ENCODE assay signal across 8 cellular contexts in genomic region chr1:228735871-228736586, GRCh38. TPM values are rescaled to one million over a fixed set of nuclear protein-coding genes. Genes with fewer than 3 reads are reported as not detected.
A peak's percentile ranks its signal among the peaks of the same experiment; 100 is the strongest.
DNase-seq lines count a peak whose midpoint lies in the region; ATAC-seq and TF ChIP-seq lines count a peak whose summit lies in the region.

No MANE protein-coding gene starts in this region.

- peaks cover 8% of the 10 kb centered on the region for H3K4me1 Mint-ChIP-seq in Calu3 (ENCODE audit: low read depth, unreplicated experiment)
- peaks cover 26 to 38% of the 10 kb centered on the region in 2 donors for H3K4me1 Mint-ChIP-seq in effector memory CD8-positive, alpha-beta T cell (ENCODE audit: low read depth in 2 of 2)

- peak; percentile 58 for TF ChIP-seq POLR2A in transverse colon (IDR thresholded peaks at IDR 0.05)

- ATAC-seq in effector memory CD8-positive, alpha-beta T cell (replicated peaks) = peak; percentile 35
- ATAC-seq in mucosa of descending colon = peak; percentile 60
- no peak for ATAC-seq in GM18868 (IDR thresholded peaks at IDR 0.05; ENCODE audit: unreplicated experiment)
- ATAC-seq in GM21786 (IDR thresholded peaks at IDR 0.05; ENCODE audit: unreplicated experiment) = no peak

- H3K9me3 ChIP-seq in mucosa of descending colon (no peaks in the 10 kb centered on the region), transverse colon (no peaks in the 10 kb centered on the region)

- H3K4me3 Mint-ChIP-seq in Calu3 (ENCODE audit: low read depth, unreplicated experiment) = peak overlapping the region; percentile 75
- H3K4me3 Mint-ChIP-seq in effector memory CD8-positive, alpha-beta T cell = peak overlapping the region; percentile 85 to 87

- intact Hi-C loops in Calu3 (cut with micrococcal nuclease; ENCODE audit: unreplicated experiment) (loop anchor here (2.0 to 5.0 kb wide), 5 partner anchors 71 to 519 kb away; no protein-coding TSS in a partner anchor), mucosa of descending colon (cut with DNase I, micrococcal nuclease) (loop anchor here (2.0 to 10.0 kb wide), 3 partner anchors 249 to 491 kb away; no protein-coding TSS in a partner anchor), transverse colon (cut with DNase I; ENCODE audit: low total_unique reads) (loop anchor here (1.0 kb wide), 2 partner anchors 334 to 381 kb away; no protein-coding TSS in a partner anchor)

- in situ Hi-C loops in transverse colon (cut with MboI; ENCODE audit: low pct_ligation_motif_present in 1 of 4, low pct_unique_long_range_greater_than_20kb in 1 of 4, low sequenced_read_pairs in 3 of 4) = loop anchor here in 1 of 4 donors (10.0 kb wide), 1 partner anchor 489 kb away; no protein-coding TSS in a partner anchor

- H3K27me3 ChIP-seq in HL-60 (ENCODE audit: insufficient read depth, poor library complexity, severe bottlenecking) = no peaks in the 10 kb centered on the region
- H3K27me3 ChIP-seq in transverse colon = no peaks in the 10 kb centered on the region

- WGBS in transverse colon (ENCODE audit: low coverage in 1 of 2), 2 donors = 5% methylated on average over 36 of the region's 60 CpGs; no CpG with 5 or more reads in 1 of the 2 donors

- TF ChIP-seq EP300 in transverse colon (IDR thresholded peaks at IDR 0.05; ENCODE audit: low read depth) = no peak

- H3K4me3 ChIP-seq in HL-60 (replicated peaks; ENCODE audit: insufficient read depth, low read length) (peak overlapping the region; percentile 83), mucosa of descending colon (peak overlapping the region; percentile 62), transverse colon (peak overlapping the region; percentile 92 to 98 (median 95))

- peak; percentile 43 for DNase-seq in Calu3
- peak in 1 of 2 experiments; percentile 25 for DNase-seq in HL-60 (ENCODE audit: low read depth in 1 of 2, low spot score in 1 of 2)
- DNase-seq in activated CD4-positive, alpha-beta T cell treated with anti-CD3 and anti-CD28 coated beads for 48 hours = peak; percentile 22
- DNase-seq in effector memory CD8-positive, alpha-beta T cell = peak; percentile 11 to 16 (median 12)
- peak; percentile 66 to 75 (median 70) for DNase-seq in mucosa of descending colon
- DNase-seq in transverse colon = peak; percentile 69

- H3K4me1 ChIP-seq in mucosa of descending colon (ENCODE audit: low read depth) (peaks cover 13% of the 10 kb centered on the region), transverse colon (peaks cover 5 to 45% (median 21%) of the 10 kb centered on the region in 4 donors)

- H3K27me3 Mint-ChIP-seq in Calu3 (ENCODE audit: unreplicated experiment) = no peaks in the 10 kb centered on the region
- peaks cover 0 to 4% of the 10 kb centered on the region in 2 donors for H3K27me3 Mint-ChIP-seq in effector memory CD8-positive, alpha-beta T cell

- H3K36me3 ChIP-seq in mucosa of descending colon (ENCODE audit: low read depth) = no peaks in the 10 kb centered on the region
- H3K36me3 ChIP-seq in transverse colon = no peaks in the 10 kb centered on the region

- peak overlapping the region; percentile 4 for H3K27ac Mint-ChIP-seq in Calu3 (ENCODE audit: unreplicated experiment)
- H3K27ac Mint-ChIP-seq in effector memory CD8-positive, alpha-beta T cell = peak overlapping the region; percentile 65 to 76

- H3K27ac ChIP-seq in HL-60 (replicated peaks) (peak overlapping the region; percentile 76), transverse colon (peak overlapping the region; percentile 92 to 97 (median 96))

- H3K36me3 Mint-ChIP-seq in Calu3 (ENCODE audit: insufficient read depth, unreplicated experiment) = peaks cover 22% of the 10 kb centered on the region
- peaks cover 12% of the 10 kb centered on the region for H3K36me3 Mint-ChIP-seq in effector memory CD8-positive, alpha-beta T cell (ENCODE audit: insufficient read depth)

- TF ChIP-seq CTCF in Calu3 (IDR thresholded peaks at IDR 0.05; ENCODE audit: unreplicated experiment) = no peak
- no peak for TF ChIP-seq CTCF in HL-60 (IDR thresholded peaks at IDR 0.05; ENCODE audit: insufficient read depth, low read length)
- TF ChIP-seq CTCF in mucosa of descending colon (IDR thresholded peaks at IDR 0.05) = no peak
- no peak for TF ChIP-seq CTCF in transverse colon (IDR thresholded peaks at IDR 0.05)

- H3K9me3 Mint-ChIP-seq in Calu3 (ENCODE audit: low read depth, unreplicated experiment) = no peaks in the 10 kb centered on the region
- H3K9me3 Mint-ChIP-seq in effector memory CD8-positive, alpha-beta T cell = no peaks in the 10 kb centered on the region

- BruUV-seq in Calu3 (replicated peaks; lab: Mats Ljungman, UMichigan) = no TSS peak

- CTCF ChIA-PET in Calu3 (lab: Charles Lee) = interaction anchor here (0.6 to 2.7 kb wide), 15 partner anchors 9 to 759 kb away, joined by 3 to 17 read pairs (median 4); no protein-coding TSS in a partner anchor

RNA-seq across cellular contexts. Expression of gene RHOU, which starts 0.8 kb away (rescaled TPM):
- total RNA-seq in Calu3 (2022) (6.5 and 8.2 TPM in 2 replicates), mucosa of descending colon (10 to 100 TPM; 30.7 to 45.1 (median 39.3) TPM), transverse colon (10 to 100 TPM; 32.0 to 62.5 (median 38.4) TPM)

Comparison
In these comparisons a context has a peak if more than half of its experiments do, and no peak if none do; other contexts are left out.
1. ATAC-seq: peak in effector memory CD8-positive, alpha-beta T cell (single experiment) and mucosa of descending colon (single experiment); none in GM18868 (single experiment) and GM21786 (single experiment).
2. Peak in every context shown above with its lines, with median percentiles within 50 percentile points of each other: H3K4me3 ChIP-seq.